ENCODE assay signal across 26 cellular contexts in genomic region chr5:143126121-143127019, GRCh38.
A peak's percentile ranks its signal among the peaks of the same experiment; 100 is the strongest.
DNase-seq lines count a peak whose midpoint lies in the region; ATAC-seq, FAIRE-seq and TF ChIP-seq lines count a peak whose summit lies in the region.
"Had no signal": no experiment of that assay in that cellular context is flagged by ENCODE, and none has a peak within 500 bp of the region (broad histone marks: within the 10 kb centered on the region; RNA-seq: fewer than 3 reads in every experiment).

No MANE protein-coding gene starts in this region.

- no peaks in the 10 kb centered on the region for H3K79me2 ChIP-seq in endothelial cell of umbilical vein (ENCODE audit: control insufficient read depth, insufficient read depth, low read length)

- no peak for ATAC-seq in A549
- no peak for ATAC-seq in mucosa of descending colon
- no peak for ATAC-seq in GM21423 (IDR thresholded peaks at IDR 0.05; ENCODE audit: unreplicated experiment)

- dilution Hi-C loops in endothelial cell of umbilical vein (cut with MboI; ENCODE audit: extremely low pct_ligation_motif_present, low sequenced_read_pairs) = no loop called here

- no peak overlapping the region for H3K9ac ChIP-seq in endothelial cell of umbilical vein (replicated peaks; ENCODE audit: extremely low read depth, insufficient read depth, low read length)
- no peak overlapping the region for H3K9ac ChIP-seq in mesenchymal stem cell (ENCODE audit: low read length)

- TF ChIP-seq POLR2A in A549 (IDR thresholded peaks at IDR 0.05; ENCODE audit: low read length) = no peak
- TF ChIP-seq POLR2A in endothelial cell of umbilical vein (IDR thresholded peaks at IDR 0.05; ENCODE audit: low read depth, low read length) = peak; percentile 35

- H3K36me3 ChIP-seq in HEK293 (ENCODE audit: control insufficient read depth in 2 of 2, insufficient read depth in 1 of 2, low read length in 2 of 2) (no peaks in the 10 kb centered on the region), endothelial cell of umbilical vein (ENCODE audit: control insufficient read depth in 2 of 2, extremely low read depth in 1 of 2, insufficient read depth in 2 of 2, low read length in 2 of 2) (no peaks in the 10 kb centered on the region), mesenchymal stem cell (ENCODE audit: control insufficient read depth in 1 of 2, insufficient read depth in 2 of 2, low read depth in 1 of 2, low read length in 2 of 2) (no peaks in the 10 kb centered on the region), mucosa of descending colon (ENCODE audit: low read depth) (no peaks in the 10 kb centered on the region)

- H3K23ac ChIP-seq in mesenchymal stem cell (ENCODE audit: low read length in 2 of 2) = no peak overlapping the region

- H3K18ac ChIP-seq in mesenchymal stem cell (ENCODE audit: low read depth in 1 of 2, low read length in 2 of 2) = no peak overlapping the region

- intact Hi-C loops in endothelial cell of umbilical vein (cut with micrococcal nuclease) = loop anchor here (1.0 to 10.0 kb wide), 8 partner anchors 56 to 1068 kb away; partner anchors contain the start of gene NR3C1
- intact Hi-C loops in mucosa of descending colon (cut with DNase I, micrococcal nuclease) = no loop called here

- H2AFZ ChIP-seq in endothelial cell of umbilical vein (ENCODE audit: low read depth, low read length) = no peak overlapping the region
- no peak overlapping the region for H2AFZ ChIP-seq in mesenchymal stem cell (ENCODE audit: low read depth, low read length)
- H2AFZ ChIP-seq: PC-9 had no signal

- H3K9me1 ChIP-seq in endothelial cell of umbilical vein (replicated peaks; ENCODE audit: control insufficient read depth, extremely low read depth, insufficient read depth, low read length) = no peaks in the 10 kb centered on the region

- peaks cover 23% of the 10 kb centered on the region for H3K36me3 Mint-ChIP-seq in activated CD4-positive, alpha-beta T cell treated with anti-CD3 and anti-CD28 coated beads, Interleukin-2, amount 10 ng/mL, durations not matched to agents 7 days and 5 days (ENCODE audit: low read depth)

- H3K4me1 Mint-ChIP-seq in activated CD4-positive, alpha-beta T cell treated with anti-CD3 and anti-CD28 coated beads, Interleukin-2, amount 10 ng/mL, durations not matched to agents 7 days and 5 days = no peaks in the 10 kb centered on the region

- H3K4ac ChIP-seq in mesenchymal stem cell (ENCODE audit: low read depth in 1 of 2, low read length in 2 of 2) = no peak overlapping the region

- TF ChIP-seq CTCF in A549 (IDR thresholded peaks at IDR 0.05) (no peak), HEK293 (tag by site-specific recombination; IDR thresholded peaks at IDR 0.05) (no peak), endothelial cell of umbilical vein (IDR thresholded peaks at IDR 0.05; ENCODE audit: extremely low read depth in 1 of 2, insufficient read depth in 1 of 2, low read depth in 1 of 2, low read length in 2 of 2) (no peak), mucosa of descending colon (IDR thresholded peaks at IDR 0.05) (no peak)

- H2AK5ac ChIP-seq in mesenchymal stem cell (ENCODE audit: low read length, severe bottlenecking) = no peak overlapping the region

- H3K27me3 Mint-ChIP-seq in activated CD4-positive, alpha-beta T cell treated with anti-CD3 and anti-CD28 coated beads, Interleukin-2, amount 10 ng/mL, durations not matched to agents 7 days and 5 days = no peaks in the 10 kb centered on the region
- H3K27me3 Mint-ChIP-seq: activated CD4-positive, alpha-beta memory T cell treated with anti-CD3 and anti-CD28 coated beads for 36 hours; central memory CD8-positive, alpha-beta T cell had no signal

- no peak overlapping the region for H2BK12ac ChIP-seq in mesenchymal stem cell (ENCODE audit: low read length in 2 of 2)

- no peak for TF ChIP-seq RAD21 in A549 (conservative IDR thresholded peaks at IDR 0.05 in 1 of 2, IDR thresholded peaks at IDR 0.05 in 1 of 2)

- H3K27me3 ChIP-seq in endothelial cell of umbilical vein (ENCODE audit: control insufficient read depth in 2 of 2, insufficient read depth in 2 of 2, low read length in 2 of 2) (peaks cover 3 to 7% of the 10 kb centered on the region in 2 experiments), mesenchymal stem cell (ENCODE audit: control insufficient read depth in 1 of 2, insufficient read depth in 1 of 2, low read length in 2 of 2) (no peaks in the 10 kb centered on the region)

- WGBS in A549 (ENCODE audit: missing lambda C conversion rate) = 93% methylated on average over 3 of the region's 3 CpGs
- WGBS in mesenchymal stem cell = no CpG with 5 or more reads among the region's 3 CpGs

- no peak overlapping the region for H2BK15ac ChIP-seq in mesenchymal stem cell (ENCODE audit: low read depth, poor library complexity, severe bottlenecking)

- no peak overlapping the region for H2BK5ac ChIP-seq in mesenchymal stem cell (ENCODE audit: low read depth, low read length, poor library complexity, severe bottlenecking)

- H4K20me1 ChIP-seq in endothelial cell of umbilical vein (replicated peaks; ENCODE audit: control insufficient read depth, extremely low read depth, insufficient read depth, low read length) = no peaks in the 10 kb centered on the region

- no peak overlapping the region for H4K8ac ChIP-seq in mesenchymal stem cell (ENCODE audit: low read length)

- no peak overlapping the region for H3K4me2 ChIP-seq in A549
- H3K4me2 ChIP-seq in endothelial cell of umbilical vein (ENCODE audit: insufficient read depth, low read length) = peak overlapping the region; percentile 61
- no peak overlapping the region for H3K4me2 ChIP-seq in mesenchymal stem cell (ENCODE audit: low read length, poor library complexity, severe bottlenecking)
- H3K4me2 ChIP-seq: PC-9 had no signal

- H3K14ac ChIP-seq in mesenchymal stem cell (ENCODE audit: low read length in 2 of 2) = no peak overlapping the region

- H3K27ac Mint-ChIP-seq in activated CD4-positive, alpha-beta T cell treated with anti-CD3 and anti-CD28 coated beads, Interleukin-2, amount 10 ng/mL, durations not matched to agents 7 days and 5 days = no peak overlapping the region
- H3K27ac Mint-ChIP-seq: activated CD4-positive, alpha-beta memory T cell treated with anti-CD3 and anti-CD28 coated beads for 36 hours; HFFc6 had no signal

- no peak overlapping the region for H3K4me3 ChIP-seq in A549
- no peak overlapping the region for H3K4me3 ChIP-seq in HEK293 (ENCODE audit: low read depth, low read length)
- no peak overlapping the region for H3K4me3 ChIP-seq in endothelial cell of umbilical vein (replicated peaks in 1 of 3; ENCODE audit: insufficient read depth in 1 of 3, low read depth in 1 of 3, low read length in 3 of 3)
- no peak overlapping the region for H3K4me3 ChIP-seq in mesenchymal stem cell (ENCODE audit: insufficient read depth in 1 of 2, low read depth in 1 of 2, low read length in 2 of 2)
- H3K4me3 ChIP-seq in mucosa of descending colon = no peak overlapping the region
- H3K4me3 ChIP-seq: lung, PC-9, skin epidermis had no signal

- H3K27ac ChIP-seq in A549 = no peak overlapping the region
- no peak overlapping the region for H3K27ac ChIP-seq in HEK293 (ENCODE audit: extremely low read depth, low read depth, low read length)
- H3K27ac ChIP-seq in endothelial cell of umbilical vein (ENCODE audit: insufficient read depth, low read depth, low read length) = peak overlapping the region; percentile 29
- H3K27ac ChIP-seq in mesenchymal stem cell (ENCODE audit: low read length, poor library complexity, severe bottlenecking) = no peak overlapping the region
- no peak overlapping the region for H3K27ac ChIP-seq in substantia nigra (ENCODE audit: low read depth, low read length, poor library complexity, severe bottlenecking)
- H3K27ac ChIP-seq: C4-2B, PC-9, skin epidermis, VCaP had no signal

- no peak for FAIRE-seq in A549 (lab: Jason Lieb, UNC)
- peak; percentile 86 for FAIRE-seq in endothelial cell of umbilical vein (lab: Jason Lieb, UNC)
- FAIRE-seq: GM12891, urothelium cell line had no signal

- BruUV-seq in endothelial cell of umbilical vein (replicated peaks; lab: Mats Ljungman, UMichigan) = no TSS peak

- DNase-seq in A549 (ENCODE audit: low read depth in 1 of 2, low spot score in 1 of 2) = no peak
- peak; percentile 94 for DNase-seq in endothelial cell of umbilical vein (ENCODE audit: low read depth, low spot score)
- DNase-seq in mesenchymal stem cell = peak; percentile 76
- no peak for DNase-seq in substantia nigra (lab: John Stamatoyannopoulos, UW)
- no peak for DNase-seq in mucosa of descending colon
- DNase-seq in activated CD4-positive, alpha-beta T cell treated with anti-CD3 and anti-CD28 coated beads, Interleukin-2, amount 10 ng/mL, durations not matched to agents 7 days and 5 days = no peak
- DNase-seq: ACHN; activated CD4-positive, alpha-beta memory T cell treated with anti-CD3 and anti-CD28 coated beads for 36 hours; GF-D8; glutamatergic neuron; HFFc6; NCI-H1436; NCI-H2171; NCI-H526 treated with DMSO at 0.1 percent for 48 hours; PC-9; stimulated activated CD4-positive, alpha-beta T cell treated with anti-CD3 and anti-CD28 coated beads, Interleukin-4, amount 100 ng/mL, for 24 hours; T-helper 2 cell had no signal

- TF ChIP-seq EP300 in A549 (IDR thresholded peaks at IDR 0.05) = no peak

- POLR2A ChIA-PET in A549 (lab: Yijun Ruan, JAX) = no interaction called here
- POLR2A ChIA-PET in HEK293 (lab: Yijun Ruan, JAX) = interaction anchor here (0.5 kb wide), 1 partner anchor 278 kb away, joined by 4 read pairs; no protein-coding TSS in a partner anchor
- POLR2A ChIA-PET in endothelial cell of umbilical vein (lab: Charles Lee) = interaction anchor here (0.8 kb wide), 1 partner anchor 62 kb away, joined by 5 read pairs; no protein-coding TSS in a partner anchor
- POLR2A ChIA-PET in activated CD4-positive, alpha-beta T cell treated with anti-CD3 and anti-CD28 coated beads, Interleukin-2, amount 10 ng/mL, durations not matched to agents 7 days and 5 days (lab: Charles Lee) = no interaction called here

- no peak overlapping the region for H4K91ac ChIP-seq in mesenchymal stem cell (ENCODE audit: low read length)

- peaks cover 2% of the 10 kb centered on the region for H3K79me1 ChIP-seq in mesenchymal stem cell (replicated peaks; ENCODE audit: low read length, poor library complexity, severe bottlenecking)

- H3K9me3 ChIP-seq in A549 (no peaks in the 10 kb centered on the region), HEK293 (ENCODE audit: control insufficient read depth, insufficient read depth, low read depth, low read length) (no peaks in the 10 kb centered on the region), endothelial cell of umbilical vein (replicated peaks; ENCODE audit: control insufficient read depth, insufficient read depth, low read length) (no peaks in the 10 kb centered on the region), mesenchymal stem cell (ENCODE audit: control insufficient read depth, low read length) (no peaks in the 10 kb centered on the region), mucosa of descending colon (no peaks in the 10 kb centered on the region)

- H3K4me1 ChIP-seq in A549 = no peaks in the 10 kb centered on the region; the same call in 2 of the 3 replicates
- H3K4me1 ChIP-seq in HEK293 (ENCODE audit: control insufficient read depth, insufficient read depth, low read length) = peaks cover 57% of the 10 kb centered on the region
- H3K4me1 ChIP-seq in endothelial cell of umbilical vein (ENCODE audit: control insufficient read depth, extremely low read depth, insufficient read depth, low read length) = peaks cover 16% of the 10 kb centered on the region
- no peaks in the 10 kb centered on the region for H3K4me1 ChIP-seq in mesenchymal stem cell (ENCODE audit: control insufficient read depth, insufficient read depth, low read depth, low read length)
- H3K4me1 ChIP-seq in mucosa of descending colon (ENCODE audit: low read depth) = peaks cover 16% of the 10 kb centered on the region

- no peak overlapping the region for H2BK120ac ChIP-seq in mesenchymal stem cell (ENCODE audit: low read depth, low read length)

- CTCF ChIA-PET in A549 (lab: Yijun Ruan, JAX) = interaction anchor here (1.0 to 2.4 kb wide), 3 partner anchors 13 to 20 kb away, joined by 3 to 10 read pairs (median 4); no protein-coding TSS in a partner anchor
- CTCF ChIA-PET in HEK293 (lab: Yijun Ruan, JAX) = no interaction called here
- CTCF ChIA-PET in endothelial cell of umbilical vein (lab: Charles Lee) = interaction anchor here (0.7 to 3.3 kb wide), 21 partner anchors 9 to 413 kb away, joined by 3 to 21 read pairs (median 4); partner anchors contain the start of gene NR3C1
- CTCF ChIA-PET in activated CD4-positive, alpha-beta T cell treated with anti-CD3 and anti-CD28 coated beads, Interleukin-2, amount 10 ng/mL, durations not matched to agents 7 days and 5 days (lab: Charles Lee) = interaction anchor here (0.8 to 1.4 kb wide), 2 partner anchors 27 to 102 kb away, joined by 3 read pairs; no protein-coding TSS in a partner anchor

- no peak overlapping the region for H3K4me3 Mint-ChIP-seq in activated CD4-positive, alpha-beta T cell treated with anti-CD3 and anti-CD28 coated beads, Interleukin-2, amount 10 ng/mL, durations not matched to agents 7 days and 5 days
- H3K4me3 Mint-ChIP-seq: activated CD4-positive, alpha-beta memory T cell treated with anti-CD3 and anti-CD28 coated beads for 36 hours; central memory CD8-positive, alpha-beta T cell; HFFc6 had no signal

- H3K9me3 Mint-ChIP-seq in activated CD4-positive, alpha-beta T cell treated with anti-CD3 and anti-CD28 coated beads, Interleukin-2, amount 10 ng/mL, durations not matched to agents 7 days and 5 days = no peaks in the 10 kb centered on the region
- H3K9me3 Mint-ChIP-seq: activated CD4-positive, alpha-beta memory T cell treated with anti-CD3 and anti-CD28 coated beads for 36 hours; central memory CD8-positive, alpha-beta T cell; HFFc6 had no signal

Comparison
In these comparisons a context has a peak if more than half of its experiments do, and no peak if none do; other contexts are left out.
1. DNase-seq: peak in endothelial cell of umbilical vein (single experiment) and mesenchymal stem cell (single experiment); none in A549 (0 of 2), substantia nigra (0 of 49), mucosa of descending colon (0 of 3) and activated CD4-positive, alpha-beta T cell treated with anti-CD3 and anti-CD28 coated beads, Interleukin-2, amount 10 ng/mL, durations not matched to agents 7 days and 5 days (single experiment).
2. POLR2A ChIA-PET loops: an anchor here in HEK293 (0.5 kb wide) and endothelial cell of umbilical vein (0.8 kb wide); none called in A549 and activated CD4-positive, alpha-beta T cell treated with anti-CD3 and anti-CD28 coated beads, Interleukin-2, amount 10 ng/mL, durations not matched to agents 7 days and 5 days.
3. Of the 5 proteins assayed by ChIP-seq in both HEK293 and A549: peak only in HEK293: REST; only in A549: none; in both: none; in neither: 4.